In the genomic region with DNA sequence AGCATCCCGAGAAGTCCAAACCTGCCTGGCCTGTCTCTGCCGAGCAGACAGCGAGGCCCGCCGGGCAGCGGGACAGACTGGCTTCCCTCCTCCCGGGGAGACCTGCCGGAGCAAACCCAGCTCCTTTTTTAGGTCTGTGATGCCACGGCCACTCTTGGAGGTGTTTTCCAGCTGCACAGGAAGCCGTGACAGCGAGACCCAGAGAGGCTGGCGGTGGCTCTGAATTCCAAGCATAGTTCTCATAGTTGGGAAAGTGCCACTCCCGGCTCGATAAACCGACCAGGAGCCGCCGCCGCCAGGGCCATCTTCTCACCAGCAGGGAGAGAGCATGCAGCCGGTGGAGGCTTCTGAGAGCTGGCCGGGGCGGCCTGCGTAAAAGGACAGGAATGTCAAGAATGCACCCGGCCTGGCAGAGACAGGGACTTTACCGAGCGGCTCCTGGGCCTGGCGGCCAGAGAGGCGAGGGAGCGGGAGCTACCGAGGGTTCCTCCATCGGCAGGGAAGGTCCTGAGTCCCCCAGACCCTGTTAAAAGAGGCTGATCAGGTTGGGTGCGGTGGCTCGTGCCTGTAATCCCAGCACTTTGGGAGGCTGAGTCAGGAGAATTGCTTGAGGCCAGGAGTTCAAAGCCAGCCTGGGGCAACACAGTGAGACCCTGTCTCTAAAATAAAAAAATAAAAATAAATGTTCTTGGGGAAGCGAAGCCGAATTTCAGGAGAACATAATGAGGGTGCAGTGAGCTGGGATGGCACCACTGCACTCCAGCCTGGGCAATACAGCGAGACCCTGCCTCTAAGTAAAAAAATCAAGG, we compare ENCODE assay signal across 1 cellular context.
TF ChIP-seq lines count a peak whose summit lies in the region.

No MANE protein-coding gene starts in this region.

TF ChIP-seq in HepG2, 621 proteins besides CTCF, POLR2A, EP300 and RAD21 (continued from another document and continues in another):
- TF ChIP-seq, protein P1, sequence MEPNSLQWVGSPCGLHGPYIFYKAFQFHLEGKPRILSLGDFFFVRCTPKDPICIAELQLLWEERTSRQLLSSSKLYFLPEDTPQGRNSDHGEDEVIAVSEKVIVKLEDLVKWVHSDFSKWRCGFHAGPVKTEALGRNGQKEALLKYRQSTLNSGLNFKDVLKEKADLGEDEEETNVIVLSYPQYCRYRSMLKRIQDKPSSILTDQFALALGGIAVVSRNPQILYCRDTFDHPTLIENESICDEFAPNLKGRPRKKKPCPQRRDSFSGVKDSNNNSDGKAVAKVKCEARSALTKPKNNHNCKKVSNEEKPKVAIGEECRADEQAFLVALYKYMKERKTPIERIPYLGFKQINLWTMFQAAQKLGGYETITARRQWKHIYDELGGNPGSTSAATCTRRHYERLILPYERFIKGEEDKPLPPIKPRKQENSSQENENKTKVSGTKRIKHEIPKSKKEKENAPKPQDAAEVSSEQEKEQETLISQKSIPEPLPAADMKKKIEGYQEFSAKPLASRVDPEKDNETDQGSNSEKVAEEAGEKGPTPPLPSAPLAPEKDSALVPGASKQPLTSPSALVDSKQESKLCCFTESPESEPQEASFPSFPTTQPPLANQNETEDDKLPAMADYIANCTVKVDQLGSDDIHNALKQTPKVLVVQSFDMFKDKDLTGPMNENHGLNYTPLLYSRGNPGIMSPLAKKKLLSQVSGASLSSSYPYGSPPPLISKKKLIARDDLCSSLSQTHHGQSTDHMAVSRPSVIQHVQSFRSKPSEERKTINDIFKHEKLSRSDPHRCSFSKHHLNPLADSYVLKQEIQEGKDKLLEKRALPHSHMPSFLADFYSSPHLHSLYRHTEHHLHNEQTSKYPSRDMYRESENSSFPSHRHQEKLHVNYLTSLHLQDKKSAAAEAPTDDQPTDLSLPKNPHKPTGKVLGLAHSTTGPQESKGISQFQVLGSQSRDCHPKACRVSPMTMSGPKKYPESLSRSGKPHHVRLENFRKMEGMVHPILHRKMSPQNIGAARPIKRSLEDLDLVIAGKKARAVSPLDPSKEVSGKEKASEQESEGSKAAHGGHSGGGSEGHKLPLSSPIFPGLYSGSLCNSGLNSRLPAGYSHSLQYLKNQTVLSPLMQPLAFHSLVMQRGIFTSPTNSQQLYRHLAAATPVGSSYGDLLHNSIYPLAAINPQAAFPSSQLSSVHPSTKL (CRISPR knock-in tag; IDR thresholded peaks at IDR 0.05): peak; percentile 91
- TF ChIP-seq, protein P2, sequence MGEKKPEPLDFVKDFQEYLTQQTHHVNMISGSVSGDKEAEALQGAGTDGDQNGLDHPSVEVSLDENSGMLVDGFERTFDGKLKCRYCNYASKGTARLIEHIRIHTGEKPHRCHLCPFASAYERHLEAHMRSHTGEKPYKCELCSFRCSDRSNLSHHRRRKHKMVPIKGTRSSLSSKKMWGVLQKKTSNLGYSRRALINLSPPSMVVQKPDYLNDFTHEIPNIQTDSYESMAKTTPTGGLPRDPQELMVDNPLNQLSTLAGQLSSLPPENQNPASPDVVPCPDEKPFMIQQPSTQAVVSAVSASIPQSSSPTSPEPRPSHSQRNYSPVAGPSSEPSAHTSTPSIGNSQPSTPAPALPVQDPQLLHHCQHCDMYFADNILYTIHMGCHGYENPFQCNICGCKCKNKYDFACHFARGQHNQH (CRISPR knock-in tag; IDR thresholded peaks at IDR 0.05): peak; percentile 94
- TF ChIP-seq PHF5A (CRISPR knock-in tag; IDR thresholded peaks at IDR 0.05; ENCODE audit: low read depth, unreplicated experiment): no peak
- TF ChIP-seq, protein P3, sequence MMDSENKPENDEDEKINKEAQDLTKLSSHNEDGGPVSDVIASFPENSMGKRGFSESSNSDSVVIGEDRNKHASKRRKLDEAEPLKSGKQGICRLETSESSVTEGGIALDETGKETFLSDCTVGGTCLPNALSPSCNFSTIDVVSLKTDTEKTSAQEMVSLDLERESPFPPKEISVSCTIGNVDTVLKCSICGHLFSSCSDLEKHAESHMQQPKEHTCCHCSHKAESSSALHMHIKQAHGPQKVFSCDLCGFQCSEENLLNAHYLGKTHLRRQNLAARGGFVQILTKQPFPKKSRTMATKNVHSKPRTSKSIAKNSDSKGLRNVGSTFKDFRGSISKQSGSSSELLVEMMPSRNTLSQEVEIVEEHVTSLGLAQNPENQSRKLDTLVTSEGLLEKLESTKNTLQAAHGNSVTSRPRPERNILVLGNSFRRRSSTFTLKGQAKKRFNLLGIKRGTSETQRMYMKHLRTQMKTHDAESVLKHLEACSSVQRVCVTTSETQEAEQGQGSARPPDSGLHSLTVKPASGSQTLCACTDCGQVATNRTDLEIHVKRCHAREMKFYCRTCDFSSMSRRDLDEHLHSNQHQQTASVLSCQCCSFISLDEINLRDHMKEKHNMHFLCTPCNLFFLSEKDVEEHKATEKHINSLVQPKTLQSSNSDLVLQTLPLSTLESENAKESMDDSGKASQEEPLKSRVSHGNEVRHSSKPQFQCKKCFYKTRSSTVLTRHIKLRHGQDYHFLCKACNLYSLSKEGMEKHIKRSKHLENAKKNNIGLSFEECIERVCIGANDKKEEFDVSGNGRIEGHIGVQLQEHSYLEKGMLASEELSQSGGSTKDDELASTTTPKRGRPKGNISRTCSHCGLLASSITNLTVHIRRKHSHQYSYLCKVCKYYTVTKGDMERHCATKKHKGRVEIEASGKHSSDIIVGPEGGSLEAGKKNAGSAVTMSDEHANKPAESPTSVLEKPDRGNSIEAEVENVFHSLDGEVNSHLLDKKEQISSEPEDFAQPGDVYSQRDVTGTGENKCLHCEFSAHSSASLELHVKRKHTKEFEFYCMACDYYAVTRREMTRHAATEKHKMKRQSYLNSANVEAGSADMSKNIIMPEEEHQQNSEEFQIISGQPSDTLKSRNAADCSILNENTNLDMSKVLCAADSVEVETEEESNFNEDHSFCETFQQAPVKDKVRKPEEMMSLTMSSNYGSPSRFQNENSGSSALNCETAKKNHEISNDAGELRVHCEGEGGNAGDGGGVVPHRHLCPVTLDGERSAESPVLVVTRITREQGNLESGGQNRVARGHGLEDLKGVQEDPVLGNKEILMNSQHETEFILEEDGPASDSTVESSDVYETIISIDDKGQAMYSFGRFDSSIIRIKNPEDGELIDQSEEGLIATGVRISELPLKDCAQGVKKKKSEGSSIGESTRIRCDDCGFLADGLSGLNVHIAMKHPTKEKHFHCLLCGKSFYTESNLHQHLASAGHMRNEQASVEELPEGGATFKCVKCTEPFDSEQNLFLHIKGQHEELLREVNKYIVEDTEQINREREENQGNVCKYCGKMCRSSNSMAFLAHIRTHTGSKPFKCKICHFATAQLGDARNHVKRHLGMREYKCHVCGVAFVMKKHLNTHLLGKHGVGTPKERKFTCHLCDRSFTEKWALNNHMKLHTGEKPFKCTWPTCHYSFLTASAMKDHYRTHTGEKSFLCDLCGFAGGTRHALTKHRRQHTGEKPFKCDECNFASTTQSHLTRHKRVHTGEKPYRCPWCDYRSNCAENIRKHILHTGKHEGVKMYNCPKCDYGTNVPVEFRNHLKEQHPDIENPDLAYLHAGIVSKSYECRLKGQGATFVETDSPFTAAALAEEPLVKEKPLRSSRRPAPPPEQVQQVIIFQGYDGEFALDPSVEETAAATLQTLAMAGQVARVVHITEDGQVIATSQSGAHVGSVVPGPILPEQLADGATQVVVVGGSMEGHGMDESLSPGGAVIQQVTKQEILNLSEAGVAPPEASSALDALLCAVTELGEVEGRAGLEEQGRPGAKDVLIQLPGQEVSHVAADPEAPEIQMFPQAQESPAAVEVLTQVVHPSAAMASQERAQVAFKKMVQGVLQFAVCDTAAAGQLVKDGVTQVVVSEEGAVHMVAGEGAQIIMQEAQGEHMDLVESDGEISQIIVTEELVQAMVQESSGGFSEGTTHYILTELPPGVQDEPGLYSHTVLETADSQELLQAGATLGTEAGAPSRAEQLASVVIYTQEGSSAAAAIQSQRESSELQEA (CRISPR knock-in tag; IDR thresholded peaks at IDR 0.05; ENCODE audit: not compliant biosample characterization): no peak
- TF ChIP-seq NFE2 (CRISPR knock-in tag; IDR thresholded peaks at IDR 0.05): no peak
- TF ChIP-seq SIN3A (IDR thresholded peaks at IDR 0.05; ENCODE audit: borderline replicate concordance, low read depth, low read length): no peak
- TF ChIP-seq, protein P4, sequence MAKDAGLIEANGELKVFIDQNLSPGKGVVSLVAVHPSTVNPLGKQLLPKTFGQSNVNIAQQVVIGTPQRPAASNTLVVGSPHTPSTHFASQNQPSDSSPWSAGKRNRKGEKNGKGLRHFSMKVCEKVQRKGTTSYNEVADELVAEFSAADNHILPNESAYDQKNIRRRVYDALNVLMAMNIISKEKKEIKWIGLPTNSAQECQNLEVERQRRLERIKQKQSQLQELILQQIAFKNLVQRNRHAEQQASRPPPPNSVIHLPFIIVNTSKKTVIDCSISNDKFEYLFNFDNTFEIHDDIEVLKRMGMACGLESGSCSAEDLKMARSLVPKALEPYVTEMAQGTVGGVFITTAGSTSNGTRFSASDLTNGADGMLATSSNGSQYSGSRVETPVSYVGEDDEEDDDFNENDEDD (CRISPR knock-in tag; IDR thresholded peaks at IDR 0.05; ENCODE audit: borderline replicate concordance): peak; percentile 40; the same call in 1 of the 2 replicates
- TF ChIP-seq GPN1 (CRISPR knock-in tag; IDR thresholded peaks at IDR 0.05; ENCODE audit: borderline replicate concordance): no peak
- TF ChIP-seq ATM (IDR thresholded peaks at IDR 0.05; ENCODE audit: borderline replicate concordance): no peak
- TF ChIP-seq, protein P5, sequence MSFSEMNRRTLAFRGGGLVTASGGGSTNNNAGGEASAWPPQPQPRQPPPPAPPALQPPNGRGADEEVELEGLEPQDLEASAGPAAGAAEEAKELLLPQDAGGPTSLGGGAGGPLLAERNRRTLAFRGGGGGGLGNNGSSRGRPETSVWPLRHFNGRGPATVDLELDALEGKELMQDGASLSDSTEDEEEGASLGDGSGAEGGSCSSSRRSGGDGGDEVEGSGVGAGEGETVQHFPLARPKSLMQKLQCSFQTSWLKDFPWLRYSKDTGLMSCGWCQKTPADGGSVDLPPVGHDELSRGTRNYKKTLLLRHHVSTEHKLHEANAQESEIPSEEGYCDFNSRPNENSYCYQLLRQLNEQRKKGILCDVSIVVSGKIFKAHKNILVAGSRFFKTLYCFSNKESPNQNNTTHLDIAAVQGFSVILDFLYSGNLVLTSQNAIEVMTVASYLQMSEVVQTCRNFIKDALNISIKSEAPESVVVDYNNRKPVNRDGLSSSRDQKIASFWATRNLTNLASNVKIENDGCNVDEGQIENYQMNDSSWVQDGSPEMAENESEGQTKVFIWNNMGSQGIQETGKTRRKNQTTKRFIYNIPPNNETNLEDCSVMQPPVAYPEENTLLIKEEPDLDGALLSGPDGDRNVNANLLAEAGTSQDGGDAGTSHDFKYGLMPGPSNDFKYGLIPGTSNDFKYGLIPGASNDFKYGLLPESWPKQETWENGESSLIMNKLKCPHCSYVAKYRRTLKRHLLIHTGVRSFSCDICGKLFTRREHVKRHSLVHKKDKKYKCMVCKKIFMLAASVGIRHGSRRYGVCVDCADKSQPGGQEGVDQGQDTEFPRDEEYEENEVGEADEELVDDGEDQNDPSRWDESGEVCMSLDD (CRISPR knock-in tag; IDR thresholded peaks at IDR 0.05; ENCODE audit: borderline replicate concordance): peak; percentile 28; the same call in 1 of the 2 replicates
- TF ChIP-seq ZNF441 (CRISPR knock-in tag; IDR thresholded peaks at IDR 0.05; ENCODE audit: borderline replicate concordance): peak; percentile 23; the same call in 1 of the 2 replicates
- no peak for TF ChIP-seq MEF2D (CRISPR knock-in tag; IDR thresholded peaks at IDR 0.05)
- no peak for TF ChIP-seq CC2D1A (CRISPR knock-in tag; IDR thresholded peaks at IDR 0.05)
- TF ChIP-seq DPF2 (CRISPR knock-in tag; IDR thresholded peaks at IDR 0.05; ENCODE audit: borderline replicate concordance, low read depth): peak; percentile 78
- TF ChIP-seq ZNF224 (CRISPR knock-in tag; IDR thresholded peaks at IDR 0.05): no peak
- TF ChIP-seq HNF4A (CRISPR knock-in tag; IDR thresholded peaks at IDR 0.05): peak; percentile 59
- TF ChIP-seq, protein P6, sequence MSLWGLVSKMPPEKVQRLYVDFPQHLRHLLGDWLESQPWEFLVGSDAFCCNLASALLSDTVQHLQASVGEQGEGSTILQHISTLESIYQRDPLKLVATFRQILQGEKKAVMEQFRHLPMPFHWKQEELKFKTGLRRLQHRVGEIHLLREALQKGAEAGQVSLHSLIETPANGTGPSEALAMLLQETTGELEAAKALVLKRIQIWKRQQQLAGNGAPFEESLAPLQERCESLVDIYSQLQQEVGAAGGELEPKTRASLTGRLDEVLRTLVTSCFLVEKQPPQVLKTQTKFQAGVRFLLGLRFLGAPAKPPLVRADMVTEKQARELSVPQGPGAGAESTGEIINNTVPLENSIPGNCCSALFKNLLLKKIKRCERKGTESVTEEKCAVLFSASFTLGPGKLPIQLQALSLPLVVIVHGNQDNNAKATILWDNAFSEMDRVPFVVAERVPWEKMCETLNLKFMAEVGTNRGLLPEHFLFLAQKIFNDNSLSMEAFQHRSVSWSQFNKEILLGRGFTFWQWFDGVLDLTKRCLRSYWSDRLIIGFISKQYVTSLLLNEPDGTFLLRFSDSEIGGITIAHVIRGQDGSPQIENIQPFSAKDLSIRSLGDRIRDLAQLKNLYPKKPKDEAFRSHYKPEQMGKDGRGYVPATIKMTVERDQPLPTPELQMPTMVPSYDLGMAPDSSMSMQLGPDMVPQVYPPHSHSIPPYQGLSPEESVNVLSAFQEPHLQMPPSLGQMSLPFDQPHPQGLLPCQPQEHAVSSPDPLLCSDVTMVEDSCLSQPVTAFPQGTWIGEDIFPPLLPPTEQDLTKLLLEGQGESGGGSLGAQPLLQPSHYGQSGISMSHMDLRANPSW (CRISPR knock-in tag; IDR thresholded peaks at IDR 0.05; ENCODE audit: borderline replicate concordance): peak; percentile 58; the same call in 1 of the 2 replicates
- TF ChIP-seq ZNF570 (CRISPR knock-in tag; IDR thresholded peaks at IDR 0.05; ENCODE audit: borderline replicate concordance): no peak
- TF ChIP-seq ZNF792 (CRISPR knock-in tag; IDR thresholded peaks at IDR 0.05): peak; percentile 93
- TF ChIP-seq, protein P7, sequence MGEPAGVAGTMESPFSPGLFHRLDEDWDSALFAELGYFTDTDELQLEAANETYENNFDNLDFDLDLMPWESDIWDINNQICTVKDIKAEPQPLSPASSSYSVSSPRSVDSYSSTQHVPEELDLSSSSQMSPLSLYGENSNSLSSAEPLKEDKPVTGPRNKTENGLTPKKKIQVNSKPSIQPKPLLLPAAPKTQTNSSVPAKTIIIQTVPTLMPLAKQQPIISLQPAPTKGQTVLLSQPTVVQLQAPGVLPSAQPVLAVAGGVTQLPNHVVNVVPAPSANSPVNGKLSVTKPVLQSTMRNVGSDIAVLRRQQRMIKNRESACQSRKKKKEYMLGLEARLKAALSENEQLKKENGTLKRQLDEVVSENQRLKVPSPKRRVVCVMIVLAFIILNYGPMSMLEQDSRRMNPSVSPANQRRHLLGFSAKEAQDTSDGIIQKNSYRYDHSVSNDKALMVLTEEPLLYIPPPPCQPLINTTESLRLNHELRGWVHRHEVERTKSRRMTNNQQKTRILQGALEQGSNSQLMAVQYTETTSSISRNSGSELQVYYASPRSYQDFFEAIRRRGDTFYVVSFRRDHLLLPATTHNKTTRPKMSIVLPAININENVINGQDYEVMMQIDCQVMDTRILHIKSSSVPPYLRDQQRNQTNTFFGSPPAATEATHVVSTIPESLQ (CRISPR knock-in tag; conservative IDR thresholded peaks at IDR 0.05): no peak
- TF ChIP-seq ZNF543 (CRISPR knock-in tag; IDR thresholded peaks at IDR 0.05): no peak
- TF ChIP-seq MIER3 (CRISPR knock-in tag; IDR thresholded peaks at IDR 0.05; ENCODE audit: borderline replicate concordance): 0 out of 2 replicates have a peak, but pooled peaks have one; percentile 49
- TF ChIP-seq KDM3A (CRISPR knock-in tag; IDR thresholded peaks at IDR 0.05; ENCODE audit: low read depth): peak; percentile 72
- TF ChIP-seq CBFB (CRISPR knock-in tag; IDR thresholded peaks at IDR 0.05): 0 out of 2 replicates have a peak, but pooled peaks have one; percentile 56
- no peak for TF ChIP-seq ETV6 (CRISPR knock-in tag; conservative IDR thresholded peaks at IDR 0.05)
